Comparison of ENCODE assay signal across 9 cellular contexts in genomic region chr13:28059214-28059613, GRCh38. TPM values are rescaled to one million over a fixed set of nuclear protein-coding genes. Genes with fewer than 3 reads are reported as not detected.
DNase-seq lines count a peak whose midpoint lies in the region; ATAC-seq and TF ChIP-seq lines count a peak whose summit lies in the region.
"Had no signal": no experiment of that assay in that cellular context is flagged by ENCODE, and none has a peak within 500 bp of the region (broad histone marks: within the 10 kb centered on the region; RNA-seq: fewer than 3 reads in every experiment).

No MANE protein-coding gene starts in this region.

- ATAC-seq in PC-3 (no peak), right lobe of liver (peak; percentile 90 to 94 (median 92)), GM18870 (IDR thresholded peaks at IDR 0.05; ENCODE audit: unreplicated experiment) (no peak), HG02642 (IDR thresholded peaks at IDR 0.05; ENCODE audit: poor library complexity, unreplicated experiment) (no peak)

- BruUV-seq in A673 (replicated peaks; lab: Mats Ljungman, UMichigan) (no TSS peak), PC-3 (replicated peaks; lab: Mats Ljungman, UMichigan) (no TSS peak)

- no peak for TF ChIP-seq POLR2A in right lobe of liver (IDR thresholded peaks at IDR 0.05)

- no peaks in the 10 kb centered on the region for H3K9me3 Mint-ChIP-seq in activated naive CD8-positive, alpha-beta T cell treated with anti-CD3 and anti-CD28 coated beads for 36 hours

- H3K4me3 Mint-ChIP-seq in activated naive CD8-positive, alpha-beta T cell treated with anti-CD3 and anti-CD28 coated beads for 36 hours, result no peak overlapping the region

- CTCF ChIA-PET in A673 (lab: Charles Lee) (interaction anchor here (0.6 kb wide), 1 partner anchor 15 kb away, joined by 3 read pairs; no protein-coding TSS in a partner anchor), PC-3 (lab: Charles Lee) (interaction anchor here (0.6 kb wide), 1 partner anchor 81 kb away, joined by 3 read pairs; no protein-coding TSS in a partner anchor)

- no peaks in the 10 kb centered on the region for H3K9me3 ChIP-seq in A673 (ENCODE audit: low read depth, low read length, poor library complexity, severe bottlenecking)
- no peaks in the 10 kb centered on the region for H3K9me3 ChIP-seq in PC-3 (ENCODE audit: low read length)
- H3K9me3 ChIP-seq in right lobe of liver, result no peaks in the 10 kb centered on the region
- H3K9me3 ChIP-seq: thoracic aorta had no signal

- no peak overlapping the region for H3K9ac ChIP-seq in PC-3 (ENCODE audit: low read length)

- H3K79me2 ChIP-seq in PC-3 (ENCODE audit: low read length), result no peaks in the 10 kb centered on the region

- no peaks in the 10 kb centered on the region for H3K4me1 ChIP-seq in A673 (ENCODE audit: insufficient read depth, low read length, poor library complexity, severe bottlenecking)
- H3K4me1 ChIP-seq in PC-3 (ENCODE audit: insufficient read depth, low read length), result no peaks in the 10 kb centered on the region
- no peaks in the 10 kb centered on the region for H3K4me1 ChIP-seq in right lobe of liver

- POLR2A ChIA-PET in A673 (lab: Charles Lee; ENCODE audit: low non-redundant PET), result no interaction called here
- POLR2A ChIA-PET in PC-3 (lab: Charles Lee; ENCODE audit: unreplicated experiment), result no interaction called here

- H3K27ac ChIP-seq in A673 (ENCODE audit: low read depth, low read length, poor library complexity, severe bottlenecking) (no peak overlapping the region), PC-3 (ENCODE audit: low read length) (no peak overlapping the region), right lobe of liver (no peak overlapping the region)
- H3K27ac ChIP-seq: thoracic aorta had no signal

- H4K20me1 ChIP-seq in PC-3 (ENCODE audit: low read length), result no peaks in the 10 kb centered on the region

- TF ChIP-seq CTCF in A673 (conservative IDR thresholded peaks at IDR 0.05; ENCODE audit: low read depth, low read length) (peak; percentile 56), GM12872 (IDR thresholded peaks at IDR 0.05; ENCODE audit: insufficient read depth, low read depth, low read length) (peak; percentile 55), PC-3 (conservative IDR thresholded peaks at IDR 0.05; ENCODE audit: low read depth, low read length) (peak; percentile 73), right lobe of liver (IDR thresholded peaks at IDR 0.05) (peak; percentile 48 to 66 (median 58))

- H3K4me1 Mint-ChIP-seq in activated naive CD8-positive, alpha-beta T cell treated with anti-CD3 and anti-CD28 coated beads for 36 hours, result no peaks in the 10 kb centered on the region

- H2AFZ ChIP-seq in PC-3 (ENCODE audit: low read length), result no peak overlapping the region

- no peaks in the 10 kb centered on the region for H3F3A ChIP-seq in PC-3 (ENCODE audit: low read length, unreplicated experiment)

- H3K27me3 Mint-ChIP-seq in activated naive CD8-positive, alpha-beta T cell treated with anti-CD3 and anti-CD28 coated beads for 36 hours, result peaks cover 18% of the 10 kb centered on the region

- H3K36me3 ChIP-seq in A673 (ENCODE audit: insufficient read depth, low read length, poor library complexity, severe bottlenecking) (no peaks in the 10 kb centered on the region), PC-3 (ENCODE audit: low read depth, low read length) (no peaks in the 10 kb centered on the region), right lobe of liver (no peaks in the 10 kb centered on the region)
- H3K36me3 ChIP-seq: thoracic aorta had no signal

- no peaks in the 10 kb centered on the region for H3K9me2 ChIP-seq in PC-3 (replicated peaks; ENCODE audit: low read length)

- H3K27me3 ChIP-seq in A673 (replicated peaks; ENCODE audit: insufficient read depth, low read depth, low read length, poor library complexity) (peaks cover 6% of the 10 kb centered on the region), PC-3 (ENCODE audit: low read length) (peaks cover 34% of the 10 kb centered on the region), right lobe of liver (no peaks in the 10 kb centered on the region)

- no peak overlapping the region for H3K4me2 ChIP-seq in PC-3 (ENCODE audit: low read length)

- H3K4me3 ChIP-seq in A673 (ENCODE audit: low read depth, low read length, poor library complexity, severe bottlenecking) (no peak overlapping the region), PC-3 (ENCODE audit: low read length) (no peak overlapping the region), right lobe of liver (no peak overlapping the region)
- H3K4me3 ChIP-seq: thoracic aorta had no signal

- WGBS in right lobe of liver (ENCODE audit: insufficient coverage, low coverage, low lambda C conversion rate, missing lambda C conversion rate), result 30% methylated on average over 6 of the region's 6 CpGs

- H3K36me3 Mint-ChIP-seq in activated naive CD8-positive, alpha-beta T cell treated with anti-CD3 and anti-CD28 coated beads for 36 hours, result no peaks in the 10 kb centered on the region

- intact Hi-C loops in A673 (cut with micrococcal nuclease; ENCODE audit: unreplicated experiment), result loop anchor here (5.0 kb wide), 1 partner anchor 213 kb away; no protein-coding TSS in a partner anchor
- intact Hi-C loops in PC-3 (cut with micrococcal nuclease), result no loop called here
- intact Hi-C loops in right lobe of liver (cut with DNase I), result no loop called here

- no peak overlapping the region for H3K27ac Mint-ChIP-seq in activated naive CD8-positive, alpha-beta T cell treated with anti-CD3 and anti-CD28 coated beads for 36 hours

- DNase-seq in A673 (ENCODE audit: low spot score) (peak; percentile 31), PC-3 (peak; percentile 54), right lobe of liver (peak; percentile 62 to 66 (median 65)), NCI-H1436 treated with DMSO at 0.1 percent for 48 hours (lab: John Stamatoyannopoulos, UW) (no peak)
- DNase-seq in activated naive CD8-positive, alpha-beta T cell treated with anti-CD3 and anti-CD28 coated beads for 36 hours, result peak; percentile 30

RNA-seq across cellular contexts. Expression of gene FLT3, which starts 41.2 kb away (rescaled TPM):
- total RNA-seq in A673 (2021) (0.15 and 0.22 TPM in 2 replicates), PC-3 (2014; rRNA removed) (not detected in 2 replicates), right lobe of liver (under 1 TPM; 0.04 to 0.74 (median 0.24) TPM)
- total RNA-seq in activated naive CD8-positive, alpha-beta T cell treated with anti-CD3 and anti-CD28 coated beads for 36 hours, result under 1 TPM in 1 of 2 experiments, not detected in 1; 0.19 TPM

Comparison
In these comparisons a context has a peak if more than half of its experiments do, and no peak if none do; other contexts are left out.
1. ATAC-seq: peak in right lobe of liver (4 of 4); none in PC-3 (single experiment), GM18870 (single experiment) and HG02642 (single experiment).
2. Peak in every context shown above with its lines, with median percentiles within 50 percentile points of each other: CTCF ChIP-seq.